ENCODE assay signal across 8 cellular contexts in genomic region chr1:93629101-93630059, GRCh38. TPM values are rescaled to one million over a fixed set of nuclear protein-coding genes. Genes with fewer than 3 reads are reported as not detected.
DNase-seq lines count a peak whose midpoint lies in the region; ATAC-seq and TF ChIP-seq lines count a peak whose summit lies in the region.

No MANE protein-coding gene starts in this region.

- no peaks in the 10 kb centered on the region for H3K4me1 Mint-ChIP-seq in naive B cell

- no peaks in the 10 kb centered on the region for H3K36me3 Mint-ChIP-seq in naive B cell

- H3K4me3 ChIP-seq in WI38 (ENCODE audit: low read depth, low read length) (no peak overlapping the region), epithelial cell of proximal tubule (ENCODE audit: low read depth, low read length) (no peak overlapping the region)

- ATAC-seq in HG02852 (IDR thresholded peaks at IDR 0.05; ENCODE audit: unreplicated experiment), result peak; percentile 60
- peak; percentile 73 for ATAC-seq in naive B cell (ENCODE audit: low read depth in 2 of 2)
- ATAC-seq in GM19035 (IDR thresholded peaks at IDR 0.05; ENCODE audit: unreplicated experiment), result no peak

- H3K27ac Mint-ChIP-seq in naive B cell, result peak overlapping the region in 2 of 6 donors; percentile 51 to 58

- H3K4me3 Mint-ChIP-seq in naive B cell, result no peak overlapping the region

- no peaks in the 10 kb centered on the region for H3K27me3 Mint-ChIP-seq in naive B cell

- no peaks in the 10 kb centered on the region for H3K9me3 Mint-ChIP-seq in naive B cell

- DNase-seq in activated CD4-positive, CD25-positive, alpha-beta regulatory T cell treated with anti-CD3 and anti-CD28 coated beads, Interleukin-2, amount 50 U/mL, for 16 hours (ENCODE audit: low read depth, low spot score), result peak; percentile 26
- DNase-seq in activated CD4-positive, CD25-positive, alpha-beta regulatory T cell treated with anti-CD3 and anti-CD28 coated beads, Interleukin-2, amount 50 U/mL, for 72 hours, result no peak
- DNase-seq in NCI-H226, result peak; percentile 47
- DNase-seq in epithelial cell of proximal tubule (ENCODE audit: low read depth), result no peak
- peak; percentile 58 for DNase-seq in naive B cell

- TF ChIP-seq CTCF in WI38 (IDR thresholded peaks at IDR 0.05; ENCODE audit: low read depth, low read length), result peak; percentile 52
- TF ChIP-seq CTCF in epithelial cell of proximal tubule (conservative IDR thresholded peaks at IDR 0.05; ENCODE audit: low read depth, low read length), result peak; percentile 84

RNA-seq across cellular contexts. Expression of gene BCAR3, which starts 52.3 kb away (rescaled TPM):
- total RNA-seq in epithelial cell of proximal tubule, result 64.2 and 74.8 TPM in 2 replicates
- polyA plus RNA-seq in naive B cell (ENCODE audit: low read depth in 6 of 6), result 1 to 10 TPM in 4 of 6 donors, under 1 TPM in 1, not detected in 1; 0.73 to 3.2 (median 1.7) TPM

Comparison
In these comparisons a context has a peak if more than half of its experiments do, and no peak if none do; other contexts are left out.
1. DNase-seq: peak in activated CD4-positive, CD25-positive, alpha-beta regulatory T cell treated with anti-CD3 and anti-CD28 coated beads, Interleukin-2, amount 50 U/mL, for 16 hours (single experiment), NCI-H226 (single experiment) and naive B cell (single experiment); none in activated CD4-positive, CD25-positive, alpha-beta regulatory T cell treated with anti-CD3 and anti-CD28 coated beads, Interleukin-2, amount 50 U/mL, for 72 hours (single experiment) and epithelial cell of proximal tubule (single experiment).